2 cellular contexts compared by ENCODE assay signal in genomic region chr4:109648997-109649575, GRCh38.
TF ChIP-seq lines count a peak whose summit lies in the region.

No MANE protein-coding gene starts in this region.

TF ChIP-seq in GM12891, 5 proteins besides CTCF, POLR2A, EP300 and RAD21 (continued from another document):
- TF ChIP-seq POU2F2 (IDR thresholded peaks at IDR 0.05; ENCODE audit: low read depth, low read length) = no peak

TF ChIP-seq in SK-N-SH, 30 proteins besides CTCF, POLR2A, EP300 and RAD21:
- no peak for TF ChIP-seq ZBTB33 (IDR thresholded peaks at IDR 0.05; ENCODE audit: borderline replicate concordance, low read depth)
- TF ChIP-seq ELF1 (IDR thresholded peaks at IDR 0.05) = no peak
- TF ChIP-seq NRF1 (IDR thresholded peaks at IDR 0.05; ENCODE audit: low read depth, low read length) = no peak
- TF ChIP-seq RCOR1 (IDR thresholded peaks at IDR 0.05; ENCODE audit: low read length) = no peak
- no peak for TF ChIP-seq IRF3 (IDR thresholded peaks at IDR 0.05; ENCODE audit: low read depth, low read length)
- TF ChIP-seq RXRA (IDR thresholded peaks at IDR 0.05; ENCODE audit: borderline replicate concordance, low read depth) = no peak
- no peak for TF ChIP-seq SIN3A (IDR thresholded peaks at IDR 0.05; ENCODE audit: borderline replicate concordance, low read depth, low read length)
- TF ChIP-seq FOSL2 (IDR thresholded peaks at IDR 0.05; ENCODE audit: borderline replicate concordance, low read depth) = no peak
- no peak for TF ChIP-seq MXI1 (IDR thresholded peaks at IDR 0.05; ENCODE audit: low read depth, low read length)
- no peak for TF ChIP-seq TAF1 (IDR thresholded peaks at IDR 0.05; ENCODE audit: borderline replicate concordance, low read depth, low read length)
- TF ChIP-seq POLR2AphosphoS5 (IDR thresholded peaks at IDR 0.05; ENCODE audit: low read depth, low read length) = no peak
- no peak for TF ChIP-seq FOXM1 (IDR thresholded peaks at IDR 0.05; ENCODE audit: low read depth)
- TF ChIP-seq FOXJ3 (CRISPR knock-in tag; IDR thresholded peaks at IDR 0.05) = no peak
- TF ChIP-seq REST (IDR thresholded peaks at IDR 0.05; ENCODE audit: low read depth, low read length) = no peak
- TF ChIP-seq USF2 (IDR thresholded peaks at IDR 0.05; ENCODE audit: borderline replicate concordance, low read depth, low read length) = no peak
- no peak for TF ChIP-seq CHD2 (IDR thresholded peaks at IDR 0.05; ENCODE audit: low read length, partially characterized antibody)
- no peak for TF ChIP-seq EZH2phosphoT487 (IDR thresholded peaks at IDR 0.05; ENCODE audit: borderline replicate concordance, low read depth)
- no peak for TF ChIP-seq GATA2 (CRISPR knock-in tag; IDR thresholded peaks at IDR 0.05)
- TF ChIP-seq PBX3 (IDR thresholded peaks at IDR 0.05) = no peak
